1 cellular context compared by ENCODE assay signal in genomic region chr20:23442436-23442835, GRCh38.
TF ChIP-seq lines count a peak whose summit lies in the region.

No MANE protein-coding gene starts in this region.

TF ChIP-seq in HepG2, 621 proteins besides CTCF, POLR2A, EP300 and RAD21:
- no peak for TF ChIP-seq ARNT2 (CRISPR knock-in tag; IDR thresholded peaks at IDR 0.05; ENCODE audit: low read depth)
- no peak for TF ChIP-seq RFX1 (IDR thresholded peaks at IDR 0.05)
- TF ChIP-seq ZNF704 (CRISPR knock-in tag; IDR thresholded peaks at IDR 0.05; ENCODE audit: borderline replicate concordance) = no peak
- TF ChIP-seq ZNF253 (CRISPR knock-in tag; IDR thresholded peaks at IDR 0.05; ENCODE audit: borderline replicate concordance) = 0 out of 2 replicates have a peak, but pooled peaks have one; percentile 39
- no peak for TF ChIP-seq SMARCE1 (IDR thresholded peaks at IDR 0.05; ENCODE audit: borderline replicate concordance)
- no peak for TF ChIP-seq CEBPB (IDR thresholded peaks at IDR 0.05; ENCODE audit: borderline replicate concordance, low read depth, low read length)
- no peak for TF ChIP-seq ZNF382 (CRISPR knock-in tag; IDR thresholded peaks at IDR 0.05; ENCODE audit: borderline replicate concordance)
- no peak for TF ChIP-seq ZNF691 (CRISPR knock-in tag; IDR thresholded peaks at IDR 0.05; ENCODE audit: borderline replicate concordance, low read depth)
- TF ChIP-seq SP5 (CRISPR knock-in tag; IDR thresholded peaks at IDR 0.05; ENCODE audit: borderline replicate concordance, low read depth) = no peak
- TF ChIP-seq ZNF333 (CRISPR knock-in tag; IDR thresholded peaks at IDR 0.05; ENCODE audit: borderline replicate concordance) = no peak
- TF ChIP-seq ZNF589 (CRISPR knock-in tag; conservative IDR thresholded peaks at IDR 0.05) = no peak
- TF ChIP-seq CREM (IDR thresholded peaks at IDR 0.05) = no peak
- no peak for TF ChIP-seq CREM (CRISPR knock-in tag; IDR thresholded peaks at IDR 0.05)
- no peak for TF ChIP-seq ZNF510 (CRISPR knock-in tag; IDR thresholded peaks at IDR 0.05; ENCODE audit: low read depth)
- 0 out of 2 replicates have a peak, but pooled peaks have one; percentile 13 for TF ChIP-seq SMAD1 (CRISPR knock-in tag; IDR thresholded peaks at IDR 0.05; ENCODE audit: borderline replicate concordance, low read depth)
- no peak for TF ChIP-seq HOXA9 (CRISPR knock-in tag; IDR thresholded peaks at IDR 0.05; ENCODE audit: borderline replicate concordance)
- TF ChIP-seq FOXO4 (CRISPR knock-in tag; conservative IDR thresholded peaks at IDR 0.05) = no peak
- no peak for TF ChIP-seq FOXA1 (IDR thresholded peaks at IDR 0.05)
- TF ChIP-seq FOXA1 (CRISPR knock-in tag; IDR thresholded peaks at IDR 0.05) = no peak
- TF ChIP-seq CREBL2 (CRISPR knock-in tag; IDR thresholded peaks at IDR 0.05; ENCODE audit: borderline replicate concordance) = no peak
- no peak for TF ChIP-seq ZFP36L2 (CRISPR knock-in tag; IDR thresholded peaks at IDR 0.05)
- no peak for TF ChIP-seq TBP (CRISPR knock-in tag; IDR thresholded peaks at IDR 0.05)
- TF ChIP-seq ZNF678 (CRISPR knock-in tag; IDR thresholded peaks at IDR 0.05) = no peak
- 0 out of 2 replicates have a peak, but pooled peaks have one; percentile 0 for TF ChIP-seq ZNF749 (CRISPR knock-in tag; IDR thresholded peaks at IDR 0.05; ENCODE audit: borderline replicate concordance)
- TF ChIP-seq HNF1A (IDR thresholded peaks at IDR 0.05; ENCODE audit: low read depth) = no peak
- no peak for TF ChIP-seq HNF1A (CRISPR knock-in tag; IDR thresholded peaks at IDR 0.05; ENCODE audit: borderline replicate concordance)
- TF ChIP-seq MBD4 (IDR thresholded peaks at IDR 0.05; ENCODE audit: borderline replicate concordance, low read length) = no peak
- TF ChIP-seq ZNF496 (CRISPR knock-in tag; IDR thresholded peaks at IDR 0.05; ENCODE audit: insufficient replicate concordance) = no peak
- TF ChIP-seq THAP9 (CRISPR knock-in tag; IDR thresholded peaks at IDR 0.05; ENCODE audit: borderline replicate concordance) = no peak
- TF ChIP-seq ZNF138 (CRISPR knock-in tag; IDR thresholded peaks at IDR 0.05; ENCODE audit: low read depth) = no peak
